ENCODE assay signal across 1 cellular context in genomic region chr14:91245616-91246015, GRCh38. TPM values are rescaled to one million over a fixed set of nuclear protein-coding genes. Genes with fewer than 3 reads are reported as not detected.
"Had no signal": no experiment of that assay in that cellular context is flagged by ENCODE, and none has a peak within 500 bp of the region (broad histone marks: within the 10 kb centered on the region; RNA-seq: fewer than 3 reads in every experiment).

No MANE protein-coding gene starts in this region.

RNA-seq across cellular contexts. Expression of gene GPR68, which starts 1.1 kb away (rescaled TPM):
- total RNA-seq: SK-MEL-5 had no signal
